29 cellular contexts compared by ENCODE assay signal in genomic region chr9:6965566-6965965, GRCh38.
"Had no signal": no experiment of that assay in that cellular context is flagged by ENCODE, and none has a peak within 500 bp of the region (broad histone marks: within the 10 kb centered on the region; RNA-seq: fewer than 3 reads in every experiment).

No MANE protein-coding gene starts in this region.

- H3K4me3 Mint-ChIP-seq: activated B cell treated with CpG ODN at 0.5 μM for 24 hours; activated CD8-positive, alpha-beta T cell treated with anti-CD3 and anti-CD28 coated beads for 36 hours; activated naive CD4-positive, alpha-beta T cell treated with anti-CD3 and anti-CD28 coated beads for 36 hours; activated naive CD4-positive, alpha-beta T cell treated with anti-CD3 and anti-CD28 coated beads, Interleukin-2, amount 50 U/mL, for 24 hours; activated naive CD8-positive, alpha-beta T cell treated with anti-CD3 and anti-CD28 coated beads for 36 hours; activated naive CD8-positive, alpha-beta T cell treated with anti-CD3 and anti-CD28 coated beads, Interleukin-2, amount 50 U/mL, for 24 hours; activated T-helper 1 cell treated with anti-CD3 and anti-CD28 coated beads, Interleukin-12 subunit alpha, Interleukin-12 subunit beta, Interleukin-2, Interleukin-4 antibody, amounts not matched to agents 30 ng/mL and 10 ng/mL and 1 ng/mL, durations not matched to agents 14 hours and 24 hours and 36 hours had no signal

- H3K27ac Mint-ChIP-seq: activated B cell treated with CpG ODN at 0.5 μM for 24 hours; activated CD8-positive, alpha-beta T cell treated with anti-CD3 and anti-CD28 coated beads for 36 hours; activated naive CD4-positive, alpha-beta T cell treated with anti-CD3 and anti-CD28 coated beads for 36 hours; activated naive CD4-positive, alpha-beta T cell treated with anti-CD3 and anti-CD28 coated beads, Interleukin-2, amount 50 U/mL, for 24 hours; activated naive CD8-positive, alpha-beta T cell treated with anti-CD3 and anti-CD28 coated beads for 36 hours; activated naive CD8-positive, alpha-beta T cell treated with anti-CD3 and anti-CD28 coated beads, Interleukin-2, amount 50 U/mL, for 24 hours; activated T-helper 1 cell treated with anti-CD3 and anti-CD28 coated beads, Interleukin-12 subunit alpha, Interleukin-12 subunit beta, Interleukin-2, Interleukin-4 antibody, amounts not matched to agents 30 ng/mL and 10 ng/mL and 1 ng/mL, durations not matched to agents 14 hours and 24 hours and 36 hours; activated T-helper 2 cell treated with anti-CD3 and anti-CD28 coated beads, Interferon-gamma antibody, Interleukin-2, Interleukin-4, amounts not matched to agents 10 μg/mL and 5 μg/mL and 100 μg/mL, durations not matched to agents 14 hours and 24 hours and 36 hours had no signal

- H3K9me3 Mint-ChIP-seq: activated B cell treated with CpG ODN at 0.5 μM for 24 hours; activated CD8-positive, alpha-beta T cell treated with anti-CD3 and anti-CD28 coated beads for 36 hours; activated naive CD4-positive, alpha-beta T cell treated with anti-CD3 and anti-CD28 coated beads for 36 hours; activated naive CD4-positive, alpha-beta T cell treated with anti-CD3 and anti-CD28 coated beads, Interleukin-2, amount 50 U/mL, for 24 hours; activated naive CD8-positive, alpha-beta T cell treated with anti-CD3 and anti-CD28 coated beads for 36 hours; activated naive CD8-positive, alpha-beta T cell treated with anti-CD3 and anti-CD28 coated beads, Interleukin-2, amount 50 U/mL, for 24 hours; activated T-helper 1 cell treated with anti-CD3 and anti-CD28 coated beads, Interleukin-12 subunit alpha, Interleukin-12 subunit beta, Interleukin-2, Interleukin-4 antibody, amounts not matched to agents 30 ng/mL and 10 ng/mL and 1 ng/mL, durations not matched to agents 14 hours and 24 hours and 36 hours; activated T-helper 2 cell treated with anti-CD3 and anti-CD28 coated beads, Interferon-gamma antibody, Interleukin-2, Interleukin-4, amounts not matched to agents 10 μg/mL and 5 μg/mL and 100 μg/mL, durations not matched to agents 14 hours and 24 hours and 36 hours had no signal

- DNase-seq: activated B cell treated with CpG ODN at 0.5 μM for 24 hours; activated CD4-positive, alpha-beta T cell treated with anti-CD3 and anti-CD28 coated beads for 48 hours; activated CD4-positive, alpha-beta T cell treated with anti-CD3 and anti-CD28 coated beads, Interleukin-2, amount 50 U/mL, for 1 hour; activated CD4-positive, alpha-beta T cell treated with anti-CD3 and anti-CD28 coated beads, Interleukin-2, amount 50 U/mL, for 48 hours; activated CD8-positive, alpha-beta memory T cell treated with anti-CD3 and anti-CD28 coated beads for 24 hours; activated CD8-positive, alpha-beta T cell treated with anti-CD3 and anti-CD28 coated beads for 36 hours; activated effector memory CD4-positive, alpha-beta T cell treated with anti-CD3 and anti-CD28 coated beads, Interleukin-2, amount 50 U/mL, for 16 hours; activated naive CD4-positive, alpha-beta T cell treated with anti-CD3 and anti-CD28 coated beads for 36 hours; activated naive CD8-positive, alpha-beta T cell treated with anti-CD3 and anti-CD28 coated beads for 36 hours; activated naive CD8-positive, alpha-beta T cell treated with anti-CD3 and anti-CD28 coated beads, Interleukin-2, amount 50 U/mL, for 24 hours; activated T-cell treated with anti-CD3 and anti-CD28 coated beads, Interleukin-2, amount 50 U/mL, for 48 hours; adrenal gland; amygdala; aorta; body of pancreas; caudate nucleus; cortex of kidney; effector CD8-positive, alpha-beta T cell; esophagus squamous epithelium; glutamatergic neuron; heart left ventricle; hypothalamus; T-helper 2 cell had no signal

- FAIRE-seq: colon, endometrium, endothelial cell of umbilical vein had no signal

- H3K27me3 Mint-ChIP-seq: activated B cell treated with CpG ODN at 0.5 μM for 24 hours; activated CD8-positive, alpha-beta T cell treated with anti-CD3 and anti-CD28 coated beads for 36 hours; activated naive CD4-positive, alpha-beta T cell treated with anti-CD3 and anti-CD28 coated beads, Interleukin-2, amount 50 U/mL, for 24 hours; activated naive CD8-positive, alpha-beta T cell treated with anti-CD3 and anti-CD28 coated beads for 36 hours; activated naive CD8-positive, alpha-beta T cell treated with anti-CD3 and anti-CD28 coated beads, Interleukin-2, amount 50 U/mL, for 24 hours had no signal
